ENCODE assay signal across 9 cellular contexts in the genomic region with DNA sequence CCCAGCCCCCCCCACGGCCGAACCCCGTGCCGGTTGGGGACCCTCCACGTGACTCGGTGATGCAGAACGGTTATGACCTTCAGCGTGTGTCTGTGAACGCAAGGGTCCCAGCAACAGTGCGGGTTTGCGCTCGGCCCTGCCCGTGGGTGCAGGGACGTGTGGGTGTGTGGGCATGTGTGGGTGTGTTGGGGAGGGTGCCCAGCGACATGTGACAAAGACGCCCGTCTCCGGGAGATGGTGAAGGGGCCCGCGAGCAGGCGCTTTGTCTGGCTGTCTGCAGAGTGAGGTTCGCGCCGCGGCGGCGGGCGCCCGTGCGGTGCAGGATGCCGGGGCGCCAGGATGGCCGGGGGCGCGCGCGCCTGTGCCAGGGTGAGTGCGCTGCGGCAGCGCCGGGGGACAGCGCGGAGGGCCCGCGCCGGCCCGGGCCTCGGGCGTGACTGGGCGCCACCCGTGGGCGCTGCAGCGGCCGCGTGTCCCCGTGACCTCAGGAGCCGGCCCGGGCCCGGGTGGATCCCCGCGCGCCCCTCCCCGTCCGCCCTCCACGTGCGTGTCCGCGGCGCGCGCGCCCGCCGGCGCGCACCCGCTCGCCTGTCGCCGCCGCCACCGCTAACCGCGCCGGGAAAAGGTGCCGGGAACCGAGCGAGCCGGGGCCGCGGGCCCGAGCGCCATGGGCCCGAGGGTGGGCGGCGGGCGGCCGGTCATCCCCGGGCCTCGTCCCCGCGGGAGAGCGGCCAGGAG. TPM values are rescaled to one million over a fixed set of nuclear protein-coding genes. Genes with fewer than 3 reads are reported as not detected.
DNase-seq lines count a peak whose midpoint lies in the region; ATAC-seq, FAIRE-seq and TF ChIP-seq lines count a peak whose summit lies in the region.
"Had no signal": no experiment of that assay in that cellular context is flagged by ENCODE, and none has a peak within 500 bp of the region (broad histone marks: within the 10 kb centered on the region; RNA-seq: fewer than 3 reads in every experiment).

A gene (plus strand): TSS at position 569 of the 738 bp plus-strand sequence. CDS start 681 bp downstream, outside the sequence.

- CTCF ChIA-PET in H1 (lab: Charles Lee; ENCODE audit: partially characterized antibody): interaction anchor here (0.9 to 6.3 kb wide), 6 partner anchors 9 to 165 kb away, joined by 4 to 72 read pairs (median 40); a partner anchor contains a TSS

- no peak for TF ChIP-seq RAD21 in H1 (IDR thresholded peaks at IDR 0.05 in 1 of 2, conservative IDR thresholded peaks at IDR 0.05 in 1 of 2; ENCODE audit: low read depth in 2 of 2, low read length in 2 of 2)

- H3K14ac ChIP-seq in H1 (ENCODE audit: insufficient read length): no peak within 1 kb of the TSS
- H3K14ac ChIP-seq in mesenchymal stem cell (ENCODE audit: low read length in 2 of 2): peak within 1 kb of the TSS in 1 of 2 experiments; percentile 89

- H2AFZ ChIP-seq in H1 (ENCODE audit: low read length): 0 out of 2 replicates have a peak within 1 kb of the TSS, but pooled peaks have one; percentile 10
- peak within 1 kb of the TSS; percentile 74 for H2AFZ ChIP-seq in mesenchymal stem cell (ENCODE audit: low read depth, low read length)

- peaks cover 9% of the 10 kb centered on the region; the same call in 1 of the 2 replicates for H3K36me3 ChIP-seq in HUES64 (ENCODE audit: insufficient read depth, low read length)
- peaks cover 0 to 18% (median 1%) of the 10 kb centered on the region in 4 experiments; a peak in 4 of 8 replicates for H3K36me3 ChIP-seq in H1 (ENCODE audit: control insufficient read depth in 2 of 4, insufficient read depth in 4 of 4, low read length in 3 of 4)
- H3K36me3 ChIP-seq in mesenchymal stem cell (ENCODE audit: control insufficient read depth in 1 of 2, insufficient read depth in 2 of 2, low read depth in 1 of 2, low read length in 2 of 2): peaks cover 0 to 55% of the 10 kb centered on the region in 2 experiments
- peaks cover 18% of the 10 kb centered on the region for H3K36me3 ChIP-seq in suprapubic skin

- WGBS in HUES64: under 1% methylated on average over 103 of the region's 103 CpGs
- WGBS in H1 (ENCODE audit: extremely low coverage in 1 of 2, insufficient coverage in 1 of 2, insufficient read length in 1 of 2, insufficient replicate concordance in 2 of 2, low coverage in 1 of 2, low lambda C conversion rate in 2 of 2, missing lambda C conversion rate in 1 of 2), 2 experiments: 1% methylated on average over 45 of the region's 103 CpGs; no CpG with 5 or more reads in 1 of the 2 experiments
- WGBS in mesenchymal stem cell: 2% methylated on average over 28 of the region's 103 CpGs
- 0% methylated on average over 9 of the region's 103 CpGs for WGBS in suprapubic skin

- H4K8ac ChIP-seq in H1 (ENCODE audit: extremely low read depth, insufficient read depth, low read length): peak within 1 kb of the TSS; percentile 93
- peak within 1 kb of the TSS; percentile 94 for H4K8ac ChIP-seq in mesenchymal stem cell (ENCODE audit: low read length)

- peak within 1 kb of the TSS; percentile 98 for H3K4ac ChIP-seq in H1 (replicated peaks; ENCODE audit: insufficient read length, low read depth, low read length)
- H3K4ac ChIP-seq in mesenchymal stem cell (ENCODE audit: low read depth in 1 of 2, low read length in 2 of 2): peak within 1 kb of the TSS; percentile 84 to 94

- DNase-seq in GM03348 (ENCODE audit: low spot score) (peak; percentile 81), H1 (ENCODE audit: low read depth in 1 of 2, low spot score in 2 of 2) (no peak), mesenchymal stem cell (no peak), suprapubic skin (ENCODE audit: low spot score in 2 of 2) (no peak), cortex of kidney (lab: John Stamatoyannopoulos, UW) (no peak)

- H2BK15ac ChIP-seq in H1 (ENCODE audit: low read length) (peak within 1 kb of the TSS; percentile 100), mesenchymal stem cell (ENCODE audit: low read depth, poor library complexity, severe bottlenecking) (peak within 1 kb of the TSS; percentile 87)

- TF ChIP-seq EP300 in H1 (IDR thresholded peaks at IDR 0.05; ENCODE audit: borderline replicate concordance in 1 of 2, low read depth in 2 of 2, low read length in 2 of 2): no peak
- TF ChIP-seq EP300 in suprapubic skin (IDR thresholded peaks at IDR 0.05): no peak

- peak in 1 of 2 experiments; percentile 67; a peak in 2 of 3 replicates for TF ChIP-seq POLR2A in H1 (IDR thresholded peaks at IDR 0.05; ENCODE audit: control extremely low read depth in 1 of 2, low read depth in 2 of 2, low read length in 2 of 2)
- TF ChIP-seq POLR2A in suprapubic skin (IDR thresholded peaks at IDR 0.05): no peak

- H3K18ac ChIP-seq in H1 (ENCODE audit: extremely low read depth, low read length) (peak within 1 kb of the TSS; percentile 99), mesenchymal stem cell (ENCODE audit: low read depth in 1 of 2, low read length in 2 of 2) (peak within 1 kb of the TSS; percentile 75 to 93)

- H2BK120ac ChIP-seq in H1 (replicated peaks; ENCODE audit: low read depth, low read length) (no peak within 1 kb of the TSS), mesenchymal stem cell (ENCODE audit: low read depth, low read length) (peak within 1 kb of the TSS; percentile 86)

- H3K4me2 ChIP-seq in H1 (ENCODE audit: insufficient read depth in 1 of 2, low read depth in 2 of 2, low read length in 2 of 2) (peak within 1 kb of the TSS; percentile 96 to 98), mesenchymal stem cell (ENCODE audit: low read length, poor library complexity, severe bottlenecking) (peak within 1 kb of the TSS; percentile 95)

- no peaks in the 10 kb centered on the region for H3K79me1 ChIP-seq in H1 (ENCODE audit: low read depth, low read length)
- peaks cover 14% of the 10 kb centered on the region for H3K79me1 ChIP-seq in mesenchymal stem cell (replicated peaks; ENCODE audit: low read length, poor library complexity, severe bottlenecking)

- H4K5ac ChIP-seq in H1 (ENCODE audit: insufficient read length, low read depth, low read length): peak within 1 kb of the TSS; percentile 97

- H3K23ac ChIP-seq in H1 (ENCODE audit: insufficient read length) (no peak within 1 kb of the TSS), mesenchymal stem cell (ENCODE audit: low read length in 2 of 2) (peak within 1 kb of the TSS in 1 of 2 experiments; percentile 42)

- peak; percentile 37 for ATAC-seq in GM21447 (IDR thresholded peaks at IDR 0.05; ENCODE audit: unreplicated experiment)

- H2BK5ac ChIP-seq in H1 (ENCODE audit: low read depth, low read length): peak within 1 kb of the TSS; percentile 98
- H2BK5ac ChIP-seq in mesenchymal stem cell (ENCODE audit: low read depth, low read length, poor library complexity, severe bottlenecking): peak within 1 kb of the TSS; percentile 39

- no peak for FAIRE-seq in H1 (lab: Jason Lieb, UNC)
- FAIRE-seq: islet of Langerhans had no signal

- H3K4me1 ChIP-seq in HUES64 (ENCODE audit: insufficient read depth, low read length): peaks cover 5% of the 10 kb centered on the region; the same call in 1 of the 2 replicates
- peaks cover 5 to 20% (median 9%) of the 10 kb centered on the region in 4 experiments for H3K4me1 ChIP-seq in H1 (replicated peaks in 1 of 4; ENCODE audit: control insufficient read depth in 3 of 4, insufficient read depth in 4 of 4, low read length in 3 of 4)
- peaks cover 29% of the 10 kb centered on the region for H3K4me1 ChIP-seq in mesenchymal stem cell (ENCODE audit: control insufficient read depth, insufficient read depth, low read depth, low read length)
- H3K4me1 ChIP-seq in suprapubic skin: peaks cover 32% of the 10 kb centered on the region

- no peak within 1 kb of the TSS for H2BK20ac ChIP-seq in H1 (ENCODE audit: low read length)

- POLR2A ChIA-PET in H1 (lab: Charles Lee; ENCODE audit: partially characterized antibody): interaction anchor here (0.9 to 5.4 kb wide), 10 partner anchors 9 to 179 kb away, joined by 3 to 53 read pairs (median 6); a partner anchor contains a TSS

- peaks cover 8% of the 10 kb centered on the region for H3K23me2 ChIP-seq in H1 (ENCODE audit: low read depth, low read length)

- H3K9ac ChIP-seq in HUES64 (ENCODE audit: low read depth, low read length): peak within 1 kb of the TSS; percentile 88
- peak within 1 kb of the TSS; percentile 57 to 94 (median 84) for H3K9ac ChIP-seq in H1 (replicated peaks in 1 of 4; ENCODE audit: extremely low read depth in 1 of 4, low read depth in 3 of 4, low read length in 3 of 4)
- peak within 1 kb of the TSS; percentile 97 for H3K9ac ChIP-seq in mesenchymal stem cell (ENCODE audit: low read length)

- H4K91ac ChIP-seq in H1 (replicated peaks; ENCODE audit: insufficient read length, low read length) (peak within 1 kb of the TSS; percentile 97), mesenchymal stem cell (ENCODE audit: low read length) (peak within 1 kb of the TSS; percentile 96)

- H3K27ac ChIP-seq in HUES64 (ENCODE audit: low read depth, low read length) (peak within 1 kb of the TSS; percentile 85), H1 (ENCODE audit: low read depth, low read length) (peak within 1 kb of the TSS; percentile 87), mesenchymal stem cell (ENCODE audit: low read length, poor library complexity, severe bottlenecking) (peak within 1 kb of the TSS; percentile 64), suprapubic skin (peak within 1 kb of the TSS; percentile 91)

- H3K27me3 ChIP-seq in HUES64 (ENCODE audit: insufficient read depth, low read length): no peaks in the 10 kb centered on the region
- H3K27me3 ChIP-seq in H1 (replicated peaks in 1 of 4; ENCODE audit: control insufficient read depth in 3 of 4, extremely low read depth in 1 of 4, insufficient read depth in 3 of 4, low read length in 3 of 4): no peaks in the 10 kb centered on the region
- H3K27me3 ChIP-seq in mesenchymal stem cell (ENCODE audit: control insufficient read depth in 1 of 2, insufficient read depth in 1 of 2, low read length in 2 of 2): no peaks in the 10 kb centered on the region
- H3K27me3 ChIP-seq in suprapubic skin: no peaks in the 10 kb centered on the region

- TF ChIP-seq CTCF in WI38 (IDR thresholded peaks at IDR 0.05; ENCODE audit: low read depth, low read length): no peak
- 0 out of 4 replicates have a peak, but pooled peaks of 1 of the 3 experiments have one; percentile 6 for TF ChIP-seq CTCF in H1 (IDR thresholded peaks at IDR 0.05; ENCODE audit: control extremely low read depth in 1 of 3, insufficient read depth in 1 of 3, low read depth in 1 of 3, low read length in 3 of 3)
- TF ChIP-seq CTCF in suprapubic skin (IDR thresholded peaks at IDR 0.05): no peak

- peaks cover 2 to 4% of the 10 kb centered on the region in 2 experiments for H4K20me1 ChIP-seq in H1 (replicated peaks in 1 of 2; ENCODE audit: control insufficient read depth in 1 of 2, insufficient read depth in 2 of 2, low read length in 2 of 2)

- H2AK5ac ChIP-seq in H1 (ENCODE audit: low read depth, low read length) (no peak within 1 kb of the TSS), mesenchymal stem cell (ENCODE audit: low read length, severe bottlenecking) (peak within 1 kb of the TSS; percentile 55)

- H3K79me2 ChIP-seq in H1 (ENCODE audit: control insufficient read depth in 1 of 2, insufficient read depth in 2 of 2, low read length in 2 of 2): no peaks in the 10 kb centered on the region

- H3K56ac ChIP-seq in H1 (replicated peaks; ENCODE audit: insufficient read length, low read depth, low read length): peak within 1 kb of the TSS; percentile 70

- H3K9me3 ChIP-seq in HUES64 (ENCODE audit: insufficient read depth, low read depth, low read length) (no peaks in the 10 kb centered on the region), H1 (ENCODE audit: insufficient read depth in 2 of 2, low read depth in 1 of 2, low read length in 1 of 2) (no peaks in the 10 kb centered on the region), mesenchymal stem cell (ENCODE audit: control insufficient read depth, low read length) (no peaks in the 10 kb centered on the region), suprapubic skin (no peaks in the 10 kb centered on the region)

- H3K4me3 ChIP-seq in HUES64 (ENCODE audit: low read length) (peak within 1 kb of the TSS; percentile 83), WI38 (ENCODE audit: low read depth, low read length) (peak within 1 kb of the TSS; percentile 72), H1 (ENCODE audit: extremely low read depth in 1 of 4, insufficient read depth in 2 of 4, low read depth in 3 of 4, low read length in 4 of 4) (peak within 1 kb of the TSS; percentile 71 to 92 (median 86)), mesenchymal stem cell (ENCODE audit: insufficient read depth in 1 of 2, low read depth in 1 of 2, low read length in 2 of 2) (peak within 1 kb of the TSS; percentile 76 to 87), suprapubic skin (peak within 1 kb of the TSS; percentile 77)

- peak within 1 kb of the TSS; percentile 80 for H2BK12ac ChIP-seq in H1 (ENCODE audit: low read depth, low read length)
- H2BK12ac ChIP-seq in mesenchymal stem cell (ENCODE audit: low read length in 2 of 2): peak within 1 kb of the TSS in 1 of 2 experiments; percentile 98

RNA-seq across cellular contexts. Expression of the gene that starts here (rescaled TPM):
- 32.4 TPM for polyA plus RNA-seq in HUES64 (2013, experiment 1 of 2)
- polyA plus RNA-seq in HUES64 (2013, experiment 2 of 2): 26.4 TPM
- 64.3 and 67.6 TPM in 2 replicates for total RNA-seq in H1 (2021; fragmentation: NEBNext Ultra II Directional; extraction: Animal tissue kit (Norgen Biotek cat#: 25700))
- polyA plus RNA-seq in H1 (2011; rRNA removed): 49.8 and 66.9 TPM in 2 replicates
- 38.6 TPM for polyA plus RNA-seq in H1 (2011; cell fraction: cytosol; rRNA removed)
- 112 TPM for polyA plus RNA-seq in H1 (2011; cell fraction: nucleus; rRNA removed)
- 24.3 to 37.8 TPM (median 34.2 TPM) in 4 replicates for polyA plus RNA-seq in H1 (2012, experiment 1 of 2)
- polyA plus RNA-seq in H1 (2012, experiment 2 of 2): 32.6 TPM
- 37.5 TPM for polyA plus RNA-seq in H1 (2013, experiment 1 of 2)
- 32.3 TPM for polyA plus RNA-seq in H1 (2013, experiment 2 of 2)
- polyA minus RNA-seq in H1 (2011; rRNA and poly(A)+ RNA removed): 8.3 and 9.8 TPM in 2 replicates
- 32.6 TPM for polyA minus RNA-seq in H1 (2011; cell fraction: cytosol; rRNA and poly(A)+ RNA removed)
- polyA minus RNA-seq in H1 (2011; cell fraction: nucleus; rRNA and poly(A)+ RNA removed): 32.0 TPM
- 16.0 TPM for polyA plus RNA-seq in mesenchymal stem cell (2013, experiment 1 of 2)
- 15.3 TPM for polyA plus RNA-seq in mesenchymal stem cell (2013, experiment 2 of 2)
- 1 to 10 TPM; 6.0 to 8.5 (median 8.3) TPM for total RNA-seq in suprapubic skin
